34 cellular contexts compared by ENCODE assay signal in the genomic region with DNA sequence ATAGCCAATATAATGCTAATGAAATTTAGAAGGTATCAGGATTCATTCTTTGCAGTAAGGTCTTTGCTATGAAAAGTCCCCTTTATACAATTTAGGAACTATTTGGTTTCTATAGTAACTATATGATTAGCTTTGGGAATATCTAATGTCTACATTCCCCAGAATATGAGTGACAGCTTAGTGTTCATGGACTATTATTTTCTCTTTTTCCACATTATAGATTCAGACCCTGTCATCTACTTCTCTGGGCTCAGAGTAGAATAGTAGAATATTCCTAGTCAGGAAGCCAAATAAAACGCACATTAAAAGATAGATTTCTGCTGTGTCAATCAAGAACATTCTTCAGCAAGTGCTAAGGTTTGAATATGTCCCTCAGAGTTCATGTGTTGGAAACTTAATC. TPM values are rescaled to one million over a fixed set of nuclear protein-coding genes. Genes with fewer than 3 reads are reported as not detected.
"Had no signal": no experiment of that assay in that cellular context is flagged by ENCODE, and none has a peak within 500 bp of the region (broad histone marks: within the 10 kb centered on the region; RNA-seq: fewer than 3 reads in every experiment).

No MANE protein-coding gene starts in this region.

- DNase-seq: activated B cell treated with CpG ODN at 0.5 μM for 24 hours; activated CD4-positive, alpha-beta memory T cell treated with anti-CD3 and anti-CD28 coated beads for 36 hours; activated CD4-positive, alpha-beta T cell treated with anti-CD3 and anti-CD28 coated beads for 4 hours; activated CD4-positive, alpha-beta T cell treated with anti-CD3 and anti-CD28 coated beads, Interleukin-2, amount 10 ng/mL, durations not matched to agents 24 days and 14 days; activated CD4-positive, alpha-beta T cell treated with anti-CD3 and anti-CD28 coated beads, Interleukin-2, amount 50 U/mL, for 1 hour; activated CD4-positive, alpha-beta T cell treated with anti-CD3 and anti-CD28 coated beads, Interleukin-2, amount 50 U/mL, for 4 hours; activated CD4-positive, CD25-positive, alpha-beta regulatory T cell treated with anti-CD3 and anti-CD28 coated beads, Interleukin-2, amount 50 U/mL, for 72 hours; activated CD8-positive, alpha-beta memory T cell treated with anti-CD3 and anti-CD28 coated beads, Interleukin-2, amount 50 U/mL, for 4 hours; activated CD8-positive, alpha-beta T cell treated with anti-CD3 and anti-CD28 coated beads for 36 hours; activated effector memory CD4-positive, alpha-beta T cell treated with anti-CD3 and anti-CD28 coated beads, Interleukin-2, amount 50 U/mL, for 16 hours; activated gamma-delta T cell treated with Interleukin-2 at 50 U/mL for 16 hours; activated naive CD4-positive, alpha-beta T cell; activated naive CD4-positive, alpha-beta T cell treated with anti-CD3 and anti-CD28 coated beads for 36 hours; activated naive CD4-positive, alpha-beta T cell treated with anti-CD3 and anti-CD28 coated beads, Interleukin-2, amount 50 U/mL, for 16 hours; activated naive CD8-positive, alpha-beta T cell treated with anti-CD3 and anti-CD28 coated beads for 36 hours; activated T-cell treated with anti-CD3 and anti-CD28 coated beads for 4 hours; activated T-cell treated with anti-CD3 and anti-CD28 coated beads, Interleukin-2, amount 50 U/mL, for 1 hour; activated T-cell treated with anti-CD3 and anti-CD28 coated beads, Interleukin-2, amount 50 U/mL, for 4 hours; activated T-cell treated with anti-CD3 and anti-CD28 coated beads, Interleukin-2, amount 50 U/mL, for 72 hours; adrenal gland; amniotic stem cell; aorta; body of pancreas; caudate nucleus; cerebellar nuclear complex; T-cell; T-helper 17 cell; T-helper 9 cell had no signal

- H3K4me1 Mint-ChIP-seq: activated B cell treated with CpG ODN at 0.5 μM for 24 hours; activated CD4-positive, alpha-beta T cell treated with anti-CD3 and anti-CD28 coated beads, Interleukin-2, amount 10 ng/mL, durations not matched to agents 24 days and 14 days; activated naive CD8-positive, alpha-beta T cell treated with anti-CD3 and anti-CD28 coated beads for 36 hours; activated T-helper 17 cell treated with anti-CD3 and anti-CD28 coated beads, Interleukin-2, amount 50 U/mL, for 72 hours; central memory CD8-positive, alpha-beta T cell; T-cell; T-helper 17 cell had no signal

- H3K4me3 ChIP-seq: adrenal gland, body of pancreas, cardiac muscle cell had no signal

- H3K27me3 ChIP-seq: adrenal gland, body of pancreas, cardiac muscle cell had no signal

- H3K4me3 Mint-ChIP-seq: activated B cell treated with CpG ODN at 0.5 μM for 24 hours; activated CD4-positive, alpha-beta memory T cell treated with anti-CD3 and anti-CD28 coated beads for 36 hours; activated CD4-positive, alpha-beta T cell treated with anti-CD3 and anti-CD28 coated beads, Interleukin-2, amount 10 ng/mL, durations not matched to agents 24 days and 14 days; activated CD8-positive, alpha-beta T cell treated with anti-CD3 and anti-CD28 coated beads for 36 hours; activated naive CD4-positive, alpha-beta T cell treated with anti-CD3 and anti-CD28 coated beads for 36 hours; activated naive CD8-positive, alpha-beta T cell treated with anti-CD3 and anti-CD28 coated beads for 36 hours; activated T-cell treated with anti-CD3 and anti-CD28 coated beads, Interleukin-2, amount 50 U/mL, for 4 hours; activated T-cell treated with anti-CD3 and anti-CD28 coated beads, Interleukin-2, amount 50 U/mL, for 72 hours; activated T-helper 1 cell treated with anti-CD3 and anti-CD28 coated beads, Interleukin-12 subunit alpha, Interleukin-12 subunit beta, Interleukin-2, Interleukin-4 antibody, amounts not matched to agents 30 ng/mL and 10 ng/mL and 1 ng/mL, durations not matched to agents 14 hours and 24 hours and 36 hours; activated T-helper 17 cell treated with anti-CD3 and anti-CD28 coated beads, Interleukin-2, amount 50 U/mL, for 72 hours; central memory CD8-positive, alpha-beta T cell; T-cell; T-helper 17 cell had no signal

- H3K36me3 Mint-ChIP-seq: activated CD4-positive, alpha-beta memory T cell treated with anti-CD3 and anti-CD28 coated beads for 36 hours; activated naive CD8-positive, alpha-beta T cell treated with anti-CD3 and anti-CD28 coated beads for 36 hours; T-cell had no signal

- H3K4me1 ChIP-seq: adrenal gland, body of pancreas had no signal

- H3K9me3 Mint-ChIP-seq: activated CD4-positive, alpha-beta T cell treated with anti-CD3 and anti-CD28 coated beads, Interleukin-2, amount 10 ng/mL, durations not matched to agents 24 days and 14 days; activated CD8-positive, alpha-beta T cell treated with anti-CD3 and anti-CD28 coated beads for 36 hours; activated T-helper 17 cell treated with anti-CD3 and anti-CD28 coated beads, Interleukin-2, amount 50 U/mL, for 72 hours; central memory CD8-positive, alpha-beta T cell; T-cell had no signal

- H3K36me3 ChIP-seq: adrenal gland, cardiac muscle cell had no signal

- ATAC-seq: activated CD8-positive, alpha-beta T cell treated with anti-CD3 and anti-CD28 coated beads for 36 hours; activated naive CD4-positive, alpha-beta T cell treated with anti-CD3 and anti-CD28 coated beads, Interleukin-2, amount 50 U/mL, for 72 hours; activated T-cell treated with anti-CD3 and anti-CD28 coated beads, Interleukin-2, amount 50 U/mL, for 4 hours; activated T-cell treated with anti-CD3 and anti-CD28 coated beads, Interleukin-2, amount 50 U/mL, for 72 hours; activated T-helper 17 cell treated with anti-CD3 and anti-CD28 coated beads, Interleukin-2, amount 50 U/mL, for 72 hours; body of pancreas; T-cell; T-helper 17 cell had no signal

- H3K27ac Mint-ChIP-seq: activated B cell treated with CpG ODN at 0.5 μM for 24 hours; activated CD4-positive, alpha-beta memory T cell treated with anti-CD3 and anti-CD28 coated beads for 36 hours; activated CD4-positive, alpha-beta T cell treated with anti-CD3 and anti-CD28 coated beads, Interleukin-2, amount 10 ng/mL, durations not matched to agents 24 days and 14 days; activated CD8-positive, alpha-beta T cell treated with anti-CD3 and anti-CD28 coated beads for 36 hours; activated naive CD4-positive, alpha-beta T cell treated with anti-CD3 and anti-CD28 coated beads for 36 hours; activated naive CD4-positive, alpha-beta T cell treated with anti-CD3 and anti-CD28 coated beads, Interleukin-2, amount 50 U/mL, for 72 hours; activated naive CD8-positive, alpha-beta T cell treated with anti-CD3 and anti-CD28 coated beads for 36 hours; activated T-cell treated with anti-CD3 and anti-CD28 coated beads, Interleukin-2, amount 50 U/mL, for 72 hours; activated T-helper 1 cell treated with anti-CD3 and anti-CD28 coated beads, Interleukin-12 subunit alpha, Interleukin-12 subunit beta, Interleukin-2, Interleukin-4 antibody, amounts not matched to agents 30 ng/mL and 10 ng/mL and 1 ng/mL, durations not matched to agents 14 hours and 24 hours and 36 hours; activated T-helper 17 cell treated with anti-CD3 and anti-CD28 coated beads, Interleukin-2, amount 50 U/mL, for 72 hours; T-cell; T-helper 17 cell had no signal

- H3K27me3 Mint-ChIP-seq: activated B cell treated with CpG ODN at 0.5 μM for 24 hours; activated CD4-positive, alpha-beta memory T cell treated with anti-CD3 and anti-CD28 coated beads for 36 hours; activated CD8-positive, alpha-beta T cell treated with anti-CD3 and anti-CD28 coated beads for 36 hours; activated naive CD8-positive, alpha-beta T cell treated with anti-CD3 and anti-CD28 coated beads for 36 hours; activated T-helper 17 cell treated with anti-CD3 and anti-CD28 coated beads, Interleukin-2, amount 50 U/mL, for 72 hours; central memory CD8-positive, alpha-beta T cell; T-cell; T-helper 17 cell had no signal

- H3K27ac ChIP-seq: adrenal gland, body of pancreas, cardiac muscle cell, VCaP had no signal

RNA-seq across cellular contexts. Expression of a gene that starts 26.1 kb away (rescaled TPM):
- total RNA-seq: cardiac muscle cell had no signal
